ENCODE assay signal across 1 cellular context in the genomic region with DNA sequence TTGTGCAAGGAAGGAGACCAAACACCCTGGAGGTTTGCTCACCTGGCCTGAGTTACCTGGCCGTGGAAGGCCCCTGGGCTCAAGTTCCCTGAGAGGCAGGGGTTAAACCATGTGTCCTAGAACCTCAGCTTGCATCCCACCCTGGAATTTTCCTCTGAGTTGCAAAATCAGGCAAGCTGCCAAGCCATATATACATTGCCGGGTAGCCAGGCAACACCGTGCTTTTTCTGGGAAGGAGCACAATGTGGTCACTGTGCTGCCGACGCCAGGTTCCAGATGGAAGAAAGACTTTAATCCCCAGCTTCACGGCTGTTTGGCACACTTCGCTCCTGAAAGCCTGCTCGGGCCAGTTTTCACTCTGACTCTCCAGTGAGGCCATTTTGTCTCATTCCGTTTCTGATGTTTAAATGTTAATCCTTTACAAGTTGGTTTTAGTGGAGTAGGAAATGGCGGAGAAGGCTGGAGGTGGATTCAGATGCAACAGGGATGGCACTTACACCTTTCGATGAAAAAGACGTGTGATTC.
TF ChIP-seq lines count a peak whose summit lies in the region.

No MANE protein-coding gene starts in this region.

TF ChIP-seq in HepG2, 621 proteins besides CTCF, POLR2A, EP300 and RAD21 (continued from another document and continues in another):
- TF ChIP-seq, protein P1, sequence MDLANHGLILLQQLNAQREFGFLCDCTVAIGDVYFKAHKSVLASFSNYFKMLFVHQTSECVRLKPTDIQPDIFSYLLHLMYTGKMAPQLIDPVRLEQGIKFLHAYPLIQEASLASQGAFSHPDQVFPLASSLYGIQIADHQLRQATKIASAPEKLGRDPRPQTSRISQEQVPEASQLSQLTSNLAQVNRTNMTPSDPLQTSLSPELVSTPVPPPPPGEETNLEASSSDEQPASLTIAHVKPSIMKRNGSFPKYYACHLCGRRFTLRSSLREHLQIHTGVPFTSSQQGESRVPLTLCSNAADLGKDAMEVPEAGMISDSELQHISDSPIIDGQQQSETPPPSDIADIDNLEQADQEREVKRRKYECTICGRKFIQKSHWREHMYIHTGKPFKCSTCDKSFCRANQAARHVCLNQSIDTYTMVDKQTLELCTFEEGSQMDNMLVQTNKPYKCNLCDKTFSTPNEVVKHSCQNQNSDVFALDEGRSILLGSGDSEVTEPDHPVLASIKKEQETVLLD (CRISPR knock-in tag; IDR thresholded peaks at IDR 0.05; ENCODE audit: low read depth), result peak; percentile 35; the same call in 1 of the 2 replicates
- TF ChIP-seq, protein P2, sequence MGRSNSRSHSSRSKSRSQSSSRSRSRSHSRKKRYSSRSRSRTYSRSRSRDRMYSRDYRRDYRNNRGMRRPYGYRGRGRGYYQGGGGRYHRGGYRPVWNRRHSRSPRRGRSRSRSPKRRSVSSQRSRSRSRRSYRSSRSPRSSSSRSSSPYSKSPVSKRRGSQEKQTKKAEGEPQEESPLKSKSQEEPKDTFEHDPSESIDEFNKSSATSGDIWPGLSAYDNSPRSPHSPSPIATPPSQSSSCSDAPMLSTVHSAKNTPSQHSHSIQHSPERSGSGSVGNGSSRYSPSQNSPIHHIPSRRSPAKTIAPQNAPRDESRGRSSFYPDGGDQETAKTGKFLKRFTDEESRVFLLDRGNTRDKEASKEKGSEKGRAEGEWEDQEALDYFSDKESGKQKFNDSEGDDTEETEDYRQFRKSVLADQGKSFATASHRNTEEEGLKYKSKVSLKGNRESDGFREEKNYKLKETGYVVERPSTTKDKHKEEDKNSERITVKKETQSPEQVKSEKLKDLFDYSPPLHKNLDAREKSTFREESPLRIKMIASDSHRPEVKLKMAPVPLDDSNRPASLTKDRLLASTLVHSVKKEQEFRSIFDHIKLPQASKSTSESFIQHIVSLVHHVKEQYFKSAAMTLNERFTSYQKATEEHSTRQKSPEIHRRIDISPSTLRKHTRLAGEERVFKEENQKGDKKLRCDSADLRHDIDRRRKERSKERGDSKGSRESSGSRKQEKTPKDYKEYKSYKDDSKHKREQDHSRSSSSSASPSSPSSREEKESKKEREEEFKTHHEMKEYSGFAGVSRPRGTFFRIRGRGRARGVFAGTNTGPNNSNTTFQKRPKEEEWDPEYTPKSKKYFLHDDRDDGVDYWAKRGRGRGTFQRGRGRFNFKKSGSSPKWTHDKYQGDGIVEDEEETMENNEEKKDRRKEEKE (IDR thresholded peaks at IDR 0.05), result no peak
- TF ChIP-seq, protein P3, sequence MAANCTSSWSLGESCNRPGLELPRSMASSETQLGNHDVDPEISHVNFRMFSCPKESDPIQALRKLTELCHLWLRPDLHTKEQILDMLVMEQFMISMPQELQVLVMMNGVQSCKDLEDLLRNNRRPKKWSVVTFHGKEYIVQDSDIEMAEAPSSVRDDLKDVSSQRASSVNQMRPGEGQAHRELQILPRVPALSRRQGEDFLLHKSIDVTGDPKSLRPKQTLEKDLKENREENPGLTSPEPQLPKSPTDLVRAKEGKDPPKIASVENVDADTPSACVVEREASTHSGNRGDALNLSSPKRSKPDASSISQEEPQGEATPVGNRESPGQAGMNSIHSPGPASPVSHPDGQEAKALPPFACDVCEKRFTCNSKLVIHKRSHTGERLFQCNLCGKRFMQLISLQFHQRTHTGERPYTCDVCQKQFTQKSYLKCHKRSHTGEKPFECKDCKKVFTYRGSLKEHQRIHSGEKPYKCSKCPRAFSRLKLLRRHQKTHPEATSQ (CRISPR knock-in tag; IDR thresholded peaks at IDR 0.05; ENCODE audit: borderline replicate concordance), result peak; percentile 93; the same call in 1 of the 2 replicates
- TF ChIP-seq ZNF839 (CRISPR knock-in tag; IDR thresholded peaks at IDR 0.05; ENCODE audit: borderline replicate concordance), result peak; percentile 53; the same call in 1 of the 2 replicates
- no peak for TF ChIP-seq ATAD3A (CRISPR knock-in tag; IDR thresholded peaks at IDR 0.05)
- no peak for TF ChIP-seq ZNF546 (CRISPR knock-in tag; conservative IDR thresholded peaks at IDR 0.05)
- TF ChIP-seq MBD4 (IDR thresholded peaks at IDR 0.05; ENCODE audit: borderline replicate concordance, low read length), result no peak
- TF ChIP-seq BORCS8-MEF2B (CRISPR knock-in tag; IDR thresholded peaks at IDR 0.05), result peak; percentile 87
- 0 out of 2 replicates have a peak, but pooled peaks have one; percentile 56 for TF ChIP-seq KAT7 (CRISPR knock-in tag; IDR thresholded peaks at IDR 0.05; ENCODE audit: borderline replicate concordance)
- peak; percentile 97 for TF ChIP-seq MIER3 (CRISPR knock-in tag; IDR thresholded peaks at IDR 0.05; ENCODE audit: borderline replicate concordance)
- TF ChIP-seq, protein P4, sequence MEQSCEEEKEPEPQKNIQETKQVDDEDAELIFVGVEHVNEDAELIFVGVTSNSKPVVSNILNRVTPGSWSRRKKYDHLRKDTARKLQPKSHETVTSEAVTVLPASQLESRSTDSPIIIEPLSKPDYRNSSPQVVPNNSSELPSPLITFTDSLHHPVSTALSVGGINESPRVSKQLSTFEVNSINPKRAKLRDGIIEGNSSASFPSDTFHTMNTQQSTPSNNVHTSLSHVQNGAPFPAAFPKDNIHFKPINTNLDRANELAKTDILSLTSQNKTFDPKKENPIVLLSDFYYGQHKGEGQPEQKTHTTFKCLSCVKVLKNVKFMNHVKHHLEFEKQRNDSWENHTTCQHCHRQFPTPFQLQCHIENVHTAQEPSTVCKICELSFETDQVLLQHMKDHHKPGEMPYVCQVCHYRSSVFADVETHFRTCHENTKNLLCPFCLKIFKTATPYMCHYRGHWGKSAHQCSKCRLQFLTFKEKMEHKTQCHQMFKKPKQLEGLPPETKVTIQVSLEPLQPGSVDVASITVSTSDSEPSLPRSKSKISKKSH (CRISPR knock-in tag; IDR thresholded peaks at IDR 0.05; ENCODE audit: borderline replicate concordance), result peak; percentile 88; the same call in 1 of the 2 replicates
- TF ChIP-seq, protein P5, sequence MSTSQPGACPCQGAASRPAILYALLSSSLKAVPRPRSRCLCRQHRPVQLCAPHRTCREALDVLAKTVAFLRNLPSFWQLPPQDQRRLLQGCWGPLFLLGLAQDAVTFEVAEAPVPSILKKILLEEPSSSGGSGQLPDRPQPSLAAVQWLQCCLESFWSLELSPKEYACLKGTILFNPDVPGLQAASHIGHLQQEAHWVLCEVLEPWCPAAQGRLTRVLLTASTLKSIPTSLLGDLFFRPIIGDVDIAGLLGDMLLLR (CRISPR knock-in tag; IDR thresholded peaks at IDR 0.05), result peak; percentile 81
- TF ChIP-seq, protein P6, sequence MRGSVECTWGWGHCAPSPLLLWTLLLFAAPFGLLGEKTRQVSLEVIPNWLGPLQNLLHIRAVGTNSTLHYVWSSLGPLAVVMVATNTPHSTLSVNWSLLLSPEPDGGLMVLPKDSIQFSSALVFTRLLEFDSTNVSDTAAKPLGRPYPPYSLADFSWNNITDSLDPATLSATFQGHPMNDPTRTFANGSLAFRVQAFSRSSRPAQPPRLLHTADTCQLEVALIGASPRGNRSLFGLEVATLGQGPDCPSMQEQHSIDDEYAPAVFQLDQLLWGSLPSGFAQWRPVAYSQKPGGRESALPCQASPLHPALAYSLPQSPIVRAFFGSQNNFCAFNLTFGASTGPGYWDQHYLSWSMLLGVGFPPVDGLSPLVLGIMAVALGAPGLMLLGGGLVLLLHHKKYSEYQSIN (CRISPR knock-in tag; IDR thresholded peaks at IDR 0.05; ENCODE audit: borderline replicate concordance), result no peak; the same call in 1 of the 2 replicates
- TF ChIP-seq ZBTB21 (CRISPR knock-in tag; IDR thresholded peaks at IDR 0.05), result no peak; the same call in 1 of the 2 replicates
- no peak for TF ChIP-seq HNRNPK (IDR thresholded peaks at IDR 0.05; ENCODE audit: low read depth, low read length, poor library complexity, severe bottlenecking)
- TF ChIP-seq HNF4A (CRISPR knock-in tag; IDR thresholded peaks at IDR 0.05), result peak; percentile 90
- TF ChIP-seq ZNF558 (CRISPR knock-in tag; IDR thresholded peaks at IDR 0.05; ENCODE audit: borderline replicate concordance), result no peak; the same call in 1 of the 2 replicates
- TF ChIP-seq NPAS2 (CRISPR knock-in tag; IDR thresholded peaks at IDR 0.05; ENCODE audit: borderline replicate concordance), result no peak
- TF ChIP-seq ZNF547 (CRISPR knock-in tag; IDR thresholded peaks at IDR 0.05), result peak; percentile 90
- TF ChIP-seq SATB2 (CRISPR knock-in tag; IDR thresholded peaks at IDR 0.05), result peak; percentile 68; the same call in 1 of the 2 replicates
- TF ChIP-seq ZNF160 (CRISPR knock-in tag; IDR thresholded peaks at IDR 0.05), result peak; percentile 76; the same call in 1 of the 2 replicates
- TF ChIP-seq PHF20 (CRISPR knock-in tag; IDR thresholded peaks at IDR 0.05), result no peak
- TF ChIP-seq MTF2 (CRISPR knock-in tag; IDR thresholded peaks at IDR 0.05; ENCODE audit: borderline replicate concordance), result no peak
- TF ChIP-seq, protein P7, sequence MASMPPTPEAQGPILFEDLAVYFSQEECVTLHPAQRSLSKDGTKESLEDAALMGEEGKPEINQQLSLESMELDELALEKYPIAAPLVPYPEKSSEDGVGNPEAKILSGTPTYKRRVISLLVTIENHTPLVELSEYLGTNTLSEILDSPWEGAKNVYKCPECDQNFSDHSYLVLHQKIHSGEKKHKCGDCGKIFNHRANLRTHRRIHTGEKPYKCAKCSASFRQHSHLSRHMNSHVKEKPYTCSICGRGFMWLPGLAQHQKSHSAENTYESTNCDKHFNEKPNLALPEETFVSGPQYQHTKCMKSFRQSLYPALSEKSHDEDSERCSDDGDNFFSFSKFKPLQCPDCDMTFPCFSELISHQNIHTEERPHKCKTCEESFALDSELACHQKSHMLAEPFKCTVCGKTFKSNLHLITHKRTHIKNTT (CRISPR knock-in tag; IDR thresholded peaks at IDR 0.05), result no peak
- TF ChIP-seq ZSCAN30 (CRISPR knock-in tag; IDR thresholded peaks at IDR 0.05), result no peak
- TF ChIP-seq ZNF263 (CRISPR knock-in tag; IDR thresholded peaks at IDR 0.05), result peak; percentile 63; the same call in 1 of the 2 replicates
- TF ChIP-seq MATR3 (CRISPR knock-in tag; IDR thresholded peaks at IDR 0.05), result no peak
- peak; percentile 68; the same call in 1 of the 2 replicates for TF ChIP-seq CBFB (CRISPR knock-in tag; IDR thresholded peaks at IDR 0.05)
- TF ChIP-seq, protein P8, sequence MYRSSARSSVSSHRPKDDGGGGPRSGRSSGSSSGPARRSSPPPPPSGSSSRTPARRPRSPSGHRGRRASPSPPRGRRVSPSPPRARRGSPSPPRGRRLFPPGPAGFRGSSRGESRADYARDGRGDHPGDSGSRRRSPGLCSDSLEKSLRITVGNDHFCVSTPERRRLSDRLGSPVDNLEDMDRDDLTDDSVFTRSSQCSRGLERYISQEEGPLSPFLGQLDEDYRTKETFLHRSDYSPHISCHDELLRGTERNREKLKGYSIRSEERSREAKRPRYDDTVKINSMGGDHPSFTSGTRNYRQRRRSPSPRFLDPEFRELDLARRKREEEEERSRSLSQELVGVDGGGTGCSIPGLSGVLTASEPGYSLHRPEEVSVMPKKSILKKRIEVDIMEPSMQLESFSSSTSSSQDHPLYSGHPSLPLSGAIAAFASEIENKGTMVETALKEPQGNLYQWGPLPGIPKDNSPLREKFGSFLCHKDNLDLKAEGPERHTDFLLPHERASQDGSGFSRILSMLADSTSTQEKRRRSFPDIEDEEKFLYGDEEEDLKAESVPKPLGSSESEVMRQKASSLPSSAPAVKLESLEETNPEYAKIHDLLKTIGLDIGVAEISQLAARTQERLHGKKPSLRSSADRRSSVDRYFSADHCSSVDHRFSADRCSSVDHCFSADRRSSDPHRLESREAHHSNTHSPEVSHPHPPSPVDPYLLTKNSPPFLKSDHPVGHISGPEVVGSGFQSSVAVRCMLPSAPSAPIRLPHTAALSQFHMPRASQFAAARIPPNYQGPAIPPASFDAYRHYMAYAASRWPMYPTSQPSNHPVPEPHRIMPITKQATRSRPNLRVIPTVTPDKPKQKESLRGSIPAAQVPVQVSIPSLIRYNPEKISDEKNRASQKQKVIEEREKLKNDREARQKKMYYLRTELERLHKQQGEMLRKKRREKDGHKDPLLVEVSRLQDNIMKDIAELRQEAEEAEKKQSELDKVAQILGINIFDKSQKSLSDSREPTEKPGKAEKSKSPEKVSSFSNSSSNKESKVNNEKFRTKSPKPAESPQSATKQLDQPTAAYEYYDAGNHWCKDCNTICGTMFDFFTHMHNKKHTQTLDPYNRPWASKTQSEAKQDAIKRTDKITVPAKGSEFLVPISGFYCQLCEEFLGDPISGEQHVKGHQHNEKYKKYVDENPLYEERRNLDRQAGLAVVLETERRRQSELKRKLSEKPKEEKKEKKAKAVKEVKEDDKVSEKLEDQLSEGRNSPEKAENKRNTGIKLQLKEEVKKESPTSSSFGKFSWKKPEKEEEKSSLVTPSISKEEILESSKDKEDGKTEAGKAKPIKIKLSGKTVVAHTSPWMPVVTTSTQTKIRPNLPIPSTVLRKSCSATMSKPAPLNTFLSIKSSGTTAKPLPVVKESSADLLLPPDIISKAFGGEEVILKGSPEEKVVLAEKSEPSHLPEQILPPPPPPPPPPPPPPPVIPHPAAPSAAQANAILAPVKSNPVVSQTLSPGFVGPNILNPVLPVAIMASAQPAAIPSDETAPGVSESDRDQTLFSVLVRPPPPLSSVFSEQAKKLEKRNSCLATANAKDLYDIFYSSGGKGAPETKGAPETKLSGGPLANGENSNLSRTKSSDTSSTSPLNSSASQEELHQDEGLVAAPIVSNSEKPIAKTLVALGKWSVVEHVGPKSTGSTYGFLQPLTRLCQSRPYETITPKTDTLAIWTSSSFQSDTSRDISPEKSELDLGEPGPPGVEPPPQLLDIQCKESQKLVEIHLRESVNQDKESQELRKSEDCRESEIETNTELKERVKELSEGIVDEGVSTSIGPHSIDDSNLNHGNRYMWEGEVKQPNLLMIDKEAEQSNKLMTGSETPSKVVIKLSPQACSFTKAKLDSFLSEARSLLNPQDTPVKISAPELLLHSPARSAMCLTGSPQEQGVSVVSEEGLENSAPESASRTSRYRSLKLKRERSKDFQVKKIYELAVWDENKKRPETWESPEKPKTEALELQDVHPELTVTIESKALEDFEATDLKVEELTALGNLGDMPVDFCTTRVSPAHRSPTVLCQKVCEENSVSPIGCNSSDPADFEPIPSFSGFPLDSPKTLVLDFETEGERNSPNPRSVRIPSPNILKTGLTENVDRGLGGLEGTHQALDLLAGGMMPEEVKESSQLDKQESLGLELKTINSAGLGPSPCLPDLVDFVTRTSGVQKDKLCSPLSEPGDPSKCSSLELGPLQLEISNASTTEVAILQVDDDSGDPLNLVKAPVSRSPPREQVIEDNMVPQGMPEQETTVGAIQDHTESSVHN (CRISPR knock-in tag; IDR thresholded peaks at IDR 0.05), result peak; percentile 84; the same call in 1 of the 2 replicates
- 0 out of 2 replicates have a peak, but pooled peaks have one; percentile 21 for TF ChIP-seq FOSL1 (CRISPR knock-in tag; IDR thresholded peaks at IDR 0.05; ENCODE audit: borderline replicate concordance)
- peak; percentile 88; the same call in 1 of the 2 replicates for TF ChIP-seq ZNF292 (CRISPR knock-in tag; IDR thresholded peaks at IDR 0.05; ENCODE audit: borderline replicate concordance, low read depth)
- TF ChIP-seq, protein P9, sequence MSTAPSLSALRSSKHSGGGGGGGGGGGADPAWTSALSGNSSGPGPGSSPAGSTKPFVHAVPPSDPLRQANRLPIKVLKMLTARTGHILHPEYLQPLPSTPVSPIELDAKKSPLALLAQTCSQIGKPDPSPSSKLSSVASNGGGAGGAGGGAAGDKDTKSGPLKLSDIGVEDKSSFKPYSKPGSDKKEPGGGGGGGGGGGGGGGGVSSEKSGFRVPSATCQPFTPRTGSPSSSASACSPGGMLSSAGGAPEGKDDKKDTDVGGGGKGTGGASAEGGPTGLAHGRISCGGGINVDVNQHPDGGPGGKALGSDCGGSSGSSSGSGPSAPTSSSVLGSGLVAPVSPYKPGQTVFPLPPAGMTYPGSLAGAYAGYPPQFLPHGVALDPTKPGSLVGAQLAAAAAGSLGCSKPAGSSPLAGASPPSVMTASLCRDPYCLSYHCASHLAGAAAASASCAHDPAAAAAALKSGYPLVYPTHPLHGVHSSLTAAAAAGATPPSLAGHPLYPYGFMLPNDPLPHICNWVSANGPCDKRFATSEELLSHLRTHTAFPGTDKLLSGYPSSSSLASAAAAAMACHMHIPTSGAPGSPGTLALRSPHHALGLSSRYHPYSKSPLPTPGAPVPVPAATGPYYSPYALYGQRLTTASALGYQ (CRISPR knock-in tag; IDR thresholded peaks at IDR 0.05), result peak; percentile 85
